ENCODE assay signal across 8 cellular contexts in genomic region chr7:975702-976473, GRCh38. TPM values are rescaled to one million over a fixed set of nuclear protein-coding genes. Genes with fewer than 3 reads are reported as not detected.
DNase-seq lines count a peak whose midpoint lies in the region; ATAC-seq, FAIRE-seq and TF ChIP-seq lines count a peak whose summit lies in the region.

No MANE protein-coding gene starts in this region.

- ATAC-seq in activated CD4-positive, alpha-beta T cell treated with anti-CD3 and anti-CD28 coated beads for 36 hours = no peak
- ATAC-seq in activated naive CD8-positive, alpha-beta T cell treated with anti-CD3 and anti-CD28 coated beads, Interleukin-2, amount 10 ng/mL, durations not matched to agents 7 days and 5 days (ENCODE audit: low read depth) = no peak
- ATAC-seq in GM21528 (IDR thresholded peaks at IDR 0.05; ENCODE audit: low FRiP score, unreplicated experiment) = no peak

- H3K27ac ChIP-seq in suprapubic skin = peak overlapping the region; percentile 100

- no peaks in the 10 kb centered on the region for H3K27me3 Mint-ChIP-seq in activated CD4-positive, alpha-beta T cell treated with anti-CD3 and anti-CD28 coated beads for 36 hours
- H3K27me3 Mint-ChIP-seq in activated naive CD8-positive, alpha-beta T cell treated with anti-CD3 and anti-CD28 coated beads, Interleukin-2, amount 10 ng/mL, durations not matched to agents 7 days and 5 days = no peaks in the 10 kb centered on the region

- no peaks in the 10 kb centered on the region for H3K9me3 Mint-ChIP-seq in activated CD4-positive, alpha-beta T cell treated with anti-CD3 and anti-CD28 coated beads for 36 hours (ENCODE audit: low read depth)
- no peaks in the 10 kb centered on the region for H3K9me3 Mint-ChIP-seq in activated naive CD8-positive, alpha-beta T cell treated with anti-CD3 and anti-CD28 coated beads, Interleukin-2, amount 10 ng/mL, durations not matched to agents 7 days and 5 days

- DNase-seq in activated CD4-positive, alpha-beta T cell treated with anti-CD3 and anti-CD28 coated beads for 36 hours = no peak
- no peak for DNase-seq in activated CD4-positive, alpha-beta T cell treated with anti-CD3 and anti-CD28 coated beads, Interleukin-2, amount 50 U/mL, for 1 hour
- DNase-seq in activated naive CD8-positive, alpha-beta T cell treated with anti-CD3 and anti-CD28 coated beads, Interleukin-2, amount 10 ng/mL, durations not matched to agents 7 days and 5 days = no peak
- DNase-seq in kidney epithelial cell (ENCODE audit: low read depth) (no peak), suprapubic skin (ENCODE audit: low spot score in 2 of 2) (no peak), urothelium cell line (ENCODE audit: low spot score) (no peak), NCI-H774 (lab: John Stamatoyannopoulos, UW) (no peak)

- H3K27ac Mint-ChIP-seq in activated CD4-positive, alpha-beta T cell treated with anti-CD3 and anti-CD28 coated beads for 36 hours = no peak overlapping the region
- no peak overlapping the region for H3K27ac Mint-ChIP-seq in activated naive CD8-positive, alpha-beta T cell treated with anti-CD3 and anti-CD28 coated beads, Interleukin-2, amount 10 ng/mL, durations not matched to agents 7 days and 5 days

- CTCF ChIA-PET in activated CD4-positive, alpha-beta T cell treated with anti-CD3 and anti-CD28 coated beads for 36 hours (lab: Charles Lee) = interaction anchor here (1.1 to 1.6 kb wide), 3 partner anchors 66 to 102 kb away, joined by 3 to 10 read pairs (median 3); no protein-coding TSS in a partner anchor

- H3K4me1 Mint-ChIP-seq in activated CD4-positive, alpha-beta T cell treated with anti-CD3 and anti-CD28 coated beads for 36 hours = peaks cover 27% of the 10 kb centered on the region
- H3K4me1 Mint-ChIP-seq in activated naive CD8-positive, alpha-beta T cell treated with anti-CD3 and anti-CD28 coated beads, Interleukin-2, amount 10 ng/mL, durations not matched to agents 7 days and 5 days = peaks cover 14% of the 10 kb centered on the region

- no peak for TF ChIP-seq EP300 in suprapubic skin (IDR thresholded peaks at IDR 0.05)

- WGBS in suprapubic skin = 50% methylated on average over 25 of the region's 28 CpGs

- TF ChIP-seq CTCF in kidney epithelial cell (IDR thresholded peaks at IDR 0.05; ENCODE audit: insufficient read depth, low read length, poor library complexity, severe bottlenecking) = no peak
- TF ChIP-seq CTCF in suprapubic skin (IDR thresholded peaks at IDR 0.05) = no peak

- no peaks in the 10 kb centered on the region for H3K9me3 ChIP-seq in suprapubic skin

- H3K27me3 ChIP-seq in kidney epithelial cell (ENCODE audit: control insufficient read depth, insufficient read depth, low read length) (no peaks in the 10 kb centered on the region), suprapubic skin (no peaks in the 10 kb centered on the region)

- peaks cover 3% of the 10 kb centered on the region for H3K36me3 ChIP-seq in kidney epithelial cell (ENCODE audit: control insufficient read depth, insufficient read depth, low read length)
- H3K36me3 ChIP-seq in suprapubic skin = peaks cover 23% of the 10 kb centered on the region

- peaks cover 46% of the 10 kb centered on the region for H3K4me1 ChIP-seq in suprapubic skin

- H3K4me3 ChIP-seq in kidney epithelial cell (ENCODE audit: low read depth, low read length) (peak overlapping the region; percentile 97), suprapubic skin (peak overlapping the region; percentile 99)

- H3K36me3 Mint-ChIP-seq in activated CD4-positive, alpha-beta T cell treated with anti-CD3 and anti-CD28 coated beads for 36 hours (ENCODE audit: low read depth) = peaks cover 27% of the 10 kb centered on the region
- peaks cover 9% of the 10 kb centered on the region for H3K36me3 Mint-ChIP-seq in activated naive CD8-positive, alpha-beta T cell treated with anti-CD3 and anti-CD28 coated beads, Interleukin-2, amount 10 ng/mL, durations not matched to agents 7 days and 5 days

- no peak for FAIRE-seq in urothelium cell line (lab: Jason Lieb, UNC)

- POLR2A ChIA-PET in activated CD4-positive, alpha-beta T cell treated with anti-CD3 and anti-CD28 coated beads for 36 hours (lab: Charles Lee) = interaction anchor here (1.6 to 1.7 kb wide), 2 partner anchors 13 to 162 kb away, joined by 4 to 6 read pairs; a partner anchor contains a TSS
- POLR2A ChIA-PET in activated naive CD8-positive, alpha-beta T cell treated with anti-CD3 and anti-CD28 coated beads, Interleukin-2, amount 10 ng/mL, durations not matched to agents 7 days and 5 days (lab: Charles Lee) = interaction anchor here (0.6 to 2.9 kb wide), 16 partner anchors 8 to 184 kb away, joined by 3 to 27 read pairs (median 5); partner anchors contain the start of genes GET4 and ZFAND2A

- TF ChIP-seq POLR2A in suprapubic skin (IDR thresholded peaks at IDR 0.05) = no peak

- intact Hi-C loops in activated CD4-positive, alpha-beta T cell treated with anti-CD3 and anti-CD28 coated beads for 36 hours (cut with DNase I, micrococcal nuclease) = loop anchor here (1.0 to 10.0 kb wide), 16 partner anchors 17 to 827 kb away; partner anchors contain the start of genes DNAAF5 (in 1 of the 2), GET4 (in 1 of the 2), GPR146 (in 1 of the 2) and MICALL2 (in 1 of the 2)

- peak overlapping the region; percentile 94 for H3K4me3 Mint-ChIP-seq in activated CD4-positive, alpha-beta T cell treated with anti-CD3 and anti-CD28 coated beads for 36 hours
- peak overlapping the region; percentile 93 for H3K4me3 Mint-ChIP-seq in activated naive CD8-positive, alpha-beta T cell treated with anti-CD3 and anti-CD28 coated beads, Interleukin-2, amount 10 ng/mL, durations not matched to agents 7 days and 5 days

RNA-seq across cellular contexts. Expression of gene COX19, which starts 0.5 kb away (rescaled TPM):
- 10 to 100 TPM; 11.3 to 14.6 TPM for total RNA-seq in activated CD4-positive, alpha-beta T cell treated with anti-CD3 and anti-CD28 coated beads for 36 hours
- total RNA-seq in activated naive CD8-positive, alpha-beta T cell treated with anti-CD3 and anti-CD28 coated beads, Interleukin-2, amount 10 ng/mL, durations not matched to agents 7 days and 5 days = 10 to 100 TPM; 26.2 to 29.3 TPM
- total RNA-seq in kidney epithelial cell (14.1 and 15.5 TPM in 2 replicates), suprapubic skin (10 to 100 TPM; 11.6 to 55.2 (median 13.2) TPM)

RNA-seq across cellular contexts. Expression of gene CYP2W1, which starts 7.1 kb away (rescaled TPM):
- total RNA-seq in activated CD4-positive, alpha-beta T cell treated with anti-CD3 and anti-CD28 coated beads for 36 hours = not detected
- total RNA-seq in activated naive CD8-positive, alpha-beta T cell treated with anti-CD3 and anti-CD28 coated beads, Interleukin-2, amount 10 ng/mL, durations not matched to agents 7 days and 5 days = not detected
- total RNA-seq in kidney epithelial cell = 0.75 TPM in 1 of 2 replicates, not detected in the other
- 10 to 100 TPM; 13.3 to 20.8 (median 15.4) TPM for total RNA-seq in suprapubic skin

RNA-seq across cellular contexts. Expression of gene ADAP1, which starts 21.4 kb away (rescaled TPM):
- 10 to 100 TPM; 13.1 to 14.8 TPM for total RNA-seq in activated CD4-positive, alpha-beta T cell treated with anti-CD3 and anti-CD28 coated beads for 36 hours
- 10 to 100 TPM; 25.0 to 29.8 TPM for total RNA-seq in activated naive CD8-positive, alpha-beta T cell treated with anti-CD3 and anti-CD28 coated beads, Interleukin-2, amount 10 ng/mL, durations not matched to agents 7 days and 5 days
- total RNA-seq in kidney epithelial cell (14.3 and 14.9 TPM in 2 replicates), suprapubic skin (1 to 10 TPM; 4.1 to 9.1 (median 6.3) TPM)
